2 cellular contexts compared by ENCODE assay signal in the genomic region with DNA sequence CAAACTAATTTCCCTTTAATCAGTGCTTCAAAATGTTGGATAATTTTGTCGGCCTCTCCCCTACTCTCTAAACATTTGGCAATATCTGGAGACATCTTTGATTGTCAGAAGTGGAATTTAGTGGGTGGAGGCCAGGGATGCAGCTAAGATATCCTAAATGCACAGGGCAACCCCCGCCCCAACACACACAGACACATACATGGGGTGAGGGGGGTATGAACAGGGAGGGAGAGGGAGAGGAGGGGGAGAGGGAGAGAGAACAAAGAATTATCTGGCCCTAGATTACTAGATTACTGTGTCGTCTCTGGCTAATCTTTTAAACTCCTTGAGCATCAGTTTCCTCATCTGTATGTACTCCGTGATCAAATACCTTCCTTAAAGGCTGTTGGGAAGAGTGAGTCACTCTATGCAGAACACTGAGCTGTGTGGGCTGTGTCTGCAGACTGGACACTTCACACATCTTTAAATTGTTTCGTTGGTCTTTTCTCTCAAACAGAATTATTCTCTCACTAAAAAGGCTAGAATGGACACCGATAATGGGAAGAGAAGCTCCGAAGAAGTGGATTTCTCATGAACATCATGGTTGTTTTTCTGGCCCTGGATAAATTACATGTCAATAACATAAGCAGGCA.
TF ChIP-seq lines count a peak whose summit lies in the region.

No MANE protein-coding gene starts in this region.

TF ChIP-seq in GM12878, 131 proteins besides CTCF, POLR2A, EP300 and RAD21:
- TF ChIP-seq, protein P1, sequence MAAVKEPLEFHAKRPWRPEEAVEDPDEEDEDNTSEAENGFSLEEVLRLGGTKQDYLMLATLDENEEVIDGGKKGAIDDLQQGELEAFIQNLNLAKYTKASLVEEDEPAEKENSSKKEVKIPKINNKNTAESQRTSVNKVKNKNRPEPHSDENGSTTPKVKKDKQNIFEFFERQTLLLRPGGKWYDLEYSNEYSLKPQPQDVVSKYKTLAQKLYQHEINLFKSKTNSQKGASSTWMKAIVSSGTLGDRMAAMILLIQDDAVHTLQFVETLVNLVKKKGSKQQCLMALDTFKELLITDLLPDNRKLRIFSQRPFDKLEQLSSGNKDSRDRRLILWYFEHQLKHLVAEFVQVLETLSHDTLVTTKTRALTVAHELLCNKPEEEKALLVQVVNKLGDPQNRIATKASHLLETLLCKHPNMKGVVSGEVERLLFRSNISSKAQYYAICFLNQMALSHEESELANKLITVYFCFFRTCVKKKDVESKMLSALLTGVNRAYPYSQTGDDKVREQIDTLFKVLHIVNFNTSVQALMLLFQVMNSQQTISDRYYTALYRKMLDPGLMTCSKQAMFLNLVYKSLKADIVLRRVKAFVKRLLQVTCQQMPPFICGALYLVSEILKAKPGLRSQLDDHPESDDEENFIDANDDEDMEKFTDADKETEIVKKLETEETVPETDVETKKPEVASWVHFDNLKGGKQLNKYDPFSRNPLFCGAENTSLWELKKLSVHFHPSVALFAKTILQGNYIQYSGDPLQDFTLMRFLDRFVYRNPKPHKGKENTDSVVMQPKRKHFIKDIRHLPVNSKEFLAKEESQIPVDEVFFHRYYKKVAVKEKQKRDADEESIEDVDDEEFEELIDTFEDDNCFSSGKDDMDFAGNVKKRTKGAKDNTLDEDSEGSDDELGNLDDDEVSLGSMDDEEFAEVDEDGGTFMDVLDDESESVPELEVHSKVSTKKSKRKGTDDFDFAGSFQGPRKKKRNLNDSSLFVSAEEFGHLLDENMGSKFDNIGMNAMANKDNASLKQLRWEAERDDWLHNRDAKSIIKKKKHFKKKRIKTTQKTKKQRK (IDR thresholded peaks at IDR 0.05; ENCODE audit: low read depth, low read length) = no peak
- TF ChIP-seq TCF7 (IDR thresholded peaks at IDR 0.05; ENCODE audit: borderline replicate concordance) = no peak
- TF ChIP-seq NR2C2 (IDR thresholded peaks at IDR 0.05; ENCODE audit: borderline replicate concordance, control insufficient read depth, insufficient read length, low read depth) = no peak
- TF ChIP-seq ZBED1 (IDR thresholded peaks at IDR 0.05; ENCODE audit: borderline replicate concordance) = no peak
- TF ChIP-seq WRNIP1 (IDR thresholded peaks at IDR 0.05; ENCODE audit: borderline replicate concordance, low read depth, low read length) = no peak
- TF ChIP-seq SIX5 (IDR thresholded peaks at IDR 0.05; ENCODE audit: low read depth, low read length, severe bottlenecking) = no peak
- TF ChIP-seq TCF12 (IDR thresholded peaks at IDR 0.05; ENCODE audit: low read depth, low read length) = no peak
- TF ChIP-seq RCOR1 (conservative IDR thresholded peaks at IDR 0.05; ENCODE audit: low read depth, low read length) = no peak

TF ChIP-seq in liver, 16 proteins besides CTCF, POLR2A, EP300 and RAD21:
- TF ChIP-seq ZBTB33 (IDR thresholded peaks at IDR 0.05) (no peak), JUND (IDR thresholded peaks at IDR 0.05) (no peak), EGR1 (IDR thresholded peaks at IDR 0.05; ENCODE audit: low read depth in 2 of 2) (no peak), RXRA (IDR thresholded peaks at IDR 0.05) (no peak)
